1 cellular context compared by ENCODE assay signal in the genomic region with DNA sequence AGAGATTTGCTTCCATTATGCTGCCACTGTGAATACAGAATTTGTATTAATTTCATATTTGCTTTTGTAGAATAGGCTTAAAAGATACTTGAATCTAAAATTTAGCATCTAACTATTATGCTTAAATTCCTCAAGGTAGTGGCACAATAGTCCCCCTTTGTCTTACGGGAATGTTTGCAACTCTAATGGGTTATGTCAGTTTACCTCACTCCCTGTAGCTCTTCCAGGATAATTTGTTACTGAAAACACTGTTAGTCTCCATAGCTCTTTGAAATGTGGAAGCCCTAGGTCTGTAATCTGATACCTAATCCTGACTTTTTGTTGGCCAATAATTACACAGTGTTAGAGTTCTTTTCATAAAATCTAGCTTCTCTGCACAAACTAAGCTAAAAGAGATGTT.
TF ChIP-seq lines count a peak whose summit lies in the region.

No MANE protein-coding gene starts in this region.

TF ChIP-seq in WTC11, 78 proteins besides CTCF, POLR2A, EP300 and RAD21 (continued from another document):
- TF ChIP-seq, protein P1, sequence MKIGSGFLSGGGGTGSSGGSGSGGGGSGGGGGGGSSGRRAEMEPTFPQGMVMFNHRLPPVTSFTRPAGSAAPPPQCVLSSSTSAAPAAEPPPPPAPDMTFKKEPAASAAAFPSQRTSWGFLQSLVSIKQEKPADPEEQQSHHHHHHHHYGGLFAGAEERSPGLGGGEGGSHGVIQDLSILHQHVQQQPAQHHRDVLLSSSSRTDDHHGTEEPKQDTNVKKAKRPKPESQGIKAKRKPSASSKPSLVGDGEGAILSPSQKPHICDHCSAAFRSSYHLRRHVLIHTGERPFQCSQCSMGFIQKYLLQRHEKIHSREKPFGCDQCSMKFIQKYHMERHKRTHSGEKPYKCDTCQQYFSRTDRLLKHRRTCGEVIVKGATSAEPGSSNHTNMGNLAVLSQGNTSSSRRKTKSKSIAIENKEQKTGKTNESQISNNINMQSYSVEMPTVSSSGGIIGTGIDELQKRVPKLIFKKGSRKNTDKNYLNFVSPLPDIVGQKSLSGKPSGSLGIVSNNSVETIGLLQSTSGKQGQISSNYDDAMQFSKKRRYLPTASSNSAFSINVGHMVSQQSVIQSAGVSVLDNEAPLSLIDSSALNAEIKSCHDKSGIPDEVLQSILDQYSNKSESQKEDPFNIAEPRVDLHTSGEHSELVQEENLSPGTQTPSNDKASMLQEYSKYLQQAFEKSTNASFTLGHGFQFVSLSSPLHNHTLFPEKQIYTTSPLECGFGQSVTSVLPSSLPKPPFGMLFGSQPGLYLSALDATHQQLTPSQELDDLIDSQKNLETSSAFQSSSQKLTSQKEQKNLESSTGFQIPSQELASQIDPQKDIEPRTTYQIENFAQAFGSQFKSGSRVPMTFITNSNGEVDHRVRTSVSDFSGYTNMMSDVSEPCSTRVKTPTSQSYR (CRISPR knock-in tag; IDR thresholded peaks at IDR 0.05), result no peak
- TF ChIP-seq ATF1 (CRISPR knock-in tag; IDR thresholded peaks at IDR 0.05) (no peak), PRRX2 (CRISPR knock-in tag; IDR thresholded peaks at IDR 0.05) (no peak)
